ENCODE assay signal across 1 cellular context in genomic region chr6:31113861-31114539, GRCh38.
TF ChIP-seq lines count a peak whose summit lies in the region.

No MANE protein-coding gene starts in this region.

TF ChIP-seq in K562, 482 proteins besides CTCF, POLR2A, EP300 and RAD21:
- no peak for TF ChIP-seq HDAC2 (IDR thresholded peaks at IDR 0.05)
- TF ChIP-seq ELF2 (CRISPR knock-in tag; IDR thresholded peaks at IDR 0.05), result no peak
- no peak for TF ChIP-seq ZFP36 (IDR thresholded peaks at IDR 0.05; ENCODE audit: low read depth, low read length, partially characterized antibody)
- no peak for TF ChIP-seq ZNF586 (CRISPR knock-in tag; conservative IDR thresholded peaks at IDR 0.05)
- TF ChIP-seq BRD9 (IDR thresholded peaks at IDR 0.05; ENCODE audit: low read depth, partially characterized antibody), result no peak
- no peak for TF ChIP-seq NFE2 (IDR thresholded peaks at IDR 0.05; ENCODE audit: low read depth)
- TF ChIP-seq, protein P1, sequence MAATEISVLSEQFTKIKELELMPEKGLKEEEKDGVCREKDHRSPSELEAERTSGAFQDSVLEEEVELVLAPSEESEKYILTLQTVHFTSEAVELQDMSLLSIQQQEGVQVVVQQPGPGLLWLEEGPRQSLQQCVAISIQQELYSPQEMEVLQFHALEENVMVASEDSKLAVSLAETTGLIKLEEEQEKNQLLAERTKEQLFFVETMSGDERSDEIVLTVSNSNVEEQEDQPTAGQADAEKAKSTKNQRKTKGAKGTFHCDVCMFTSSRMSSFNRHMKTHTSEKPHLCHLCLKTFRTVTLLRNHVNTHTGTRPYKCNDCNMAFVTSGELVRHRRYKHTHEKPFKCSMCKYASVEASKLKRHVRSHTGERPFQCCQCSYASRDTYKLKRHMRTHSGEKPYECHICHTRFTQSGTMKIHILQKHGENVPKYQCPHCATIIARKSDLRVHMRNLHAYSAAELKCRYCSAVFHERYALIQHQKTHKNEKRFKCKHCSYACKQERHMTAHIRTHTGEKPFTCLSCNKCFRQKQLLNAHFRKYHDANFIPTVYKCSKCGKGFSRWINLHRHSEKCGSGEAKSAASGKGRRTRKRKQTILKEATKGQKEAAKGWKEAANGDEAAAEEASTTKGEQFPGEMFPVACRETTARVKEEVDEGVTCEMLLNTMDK (IDR thresholded peaks at IDR 0.05; ENCODE audit: borderline replicate concordance, insufficient read depth, low read depth, low read length, poor library complexity, severe bottlenecking), result no peak
- no peak for TF ChIP-seq XRCC5 (IDR thresholded peaks at IDR 0.05; ENCODE audit: low read depth, low read length)
- no peak for TF ChIP-seq SP2 (IDR thresholded peaks at IDR 0.05; ENCODE audit: extremely low read depth, low read depth, low read length, poor library complexity, severe bottlenecking)
- TF ChIP-seq ZNF77 (CRISPR knock-in tag; IDR thresholded peaks at IDR 0.05), result no peak
- TF ChIP-seq MTA2 (IDR thresholded peaks at IDR 0.05; ENCODE audit: low read depth), result no peak
- TF ChIP-seq ZBTB8A (IDR thresholded peaks at IDR 0.05; ENCODE audit: partially characterized antibody), result no peak
- TF ChIP-seq LEF1 (IDR thresholded peaks at IDR 0.05), result no peak
- TF ChIP-seq NR2C2 (CRISPR knock-in tag; IDR thresholded peaks at IDR 0.05), result no peak
- no peak for TF ChIP-seq NR2C2 (tag; IDR thresholded peaks at IDR 0.05)
- no peak for TF ChIP-seq TRIM24 (IDR thresholded peaks at IDR 0.05)
- TF ChIP-seq ELF1 (tag; IDR thresholded peaks at IDR 0.05), result no peak
- TF ChIP-seq BDP1 (IDR thresholded peaks at IDR 0.05; ENCODE audit: insufficient read depth, insufficient read length), result no peak
- no peak for TF ChIP-seq ZBED1 (IDR thresholded peaks at IDR 0.05)
- TF ChIP-seq SRSF3 (IDR thresholded peaks at IDR 0.05; ENCODE audit: insufficient read depth, low read length), result no peak
- no peak for TF ChIP-seq RFX1 (IDR thresholded peaks at IDR 0.05)
TF ChIP-seq in K562: peak in this region for 0.
